8 cellular contexts compared by ENCODE assay signal in the genomic region with DNA sequence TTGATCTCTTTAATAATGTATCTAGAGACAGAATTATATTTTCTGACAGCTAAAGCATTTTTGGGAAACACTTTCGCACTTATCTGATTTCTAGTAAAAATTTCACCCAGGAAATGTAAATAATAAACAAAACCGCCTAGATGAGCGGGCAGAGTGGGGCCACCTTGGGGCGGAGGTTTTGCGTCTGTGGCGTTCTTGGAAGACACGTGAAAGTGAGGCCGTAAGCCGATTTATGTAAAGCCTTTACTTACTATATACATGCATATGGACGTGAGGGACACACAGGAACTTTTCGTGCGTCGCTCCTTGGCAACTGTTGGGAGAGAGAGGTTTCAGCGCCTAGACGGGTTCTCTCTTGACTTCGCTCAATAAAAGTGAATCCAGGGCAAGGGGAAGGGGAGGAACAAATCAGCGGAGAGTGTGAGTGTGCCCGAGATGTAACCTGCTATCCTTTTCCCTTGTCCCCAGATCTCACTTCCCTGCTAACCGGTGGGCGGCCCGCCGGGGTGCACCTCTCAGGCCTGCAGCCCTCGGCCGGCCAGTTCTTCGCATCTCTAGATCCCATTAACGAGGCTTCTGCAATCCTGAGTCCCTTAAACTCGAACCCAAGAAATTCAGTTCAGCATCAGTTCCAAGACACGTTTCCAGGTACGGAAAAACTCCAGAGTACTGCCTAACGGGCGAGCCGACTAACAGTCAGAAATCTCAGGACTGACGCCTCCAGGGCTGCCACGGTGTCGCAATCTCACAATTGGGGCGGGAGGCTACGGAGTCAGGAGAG. TPM values are rescaled to one million over a fixed set of nuclear protein-coding genes. Genes with fewer than 3 reads are reported as not detected.
DNase-seq lines count a peak whose midpoint lies in the region; ATAC-seq and TF ChIP-seq lines count a peak whose summit lies in the region.

No MANE protein-coding gene starts in this region.

- H3K4me1 ChIP-seq in colonic mucosa (peaks cover 3% of the 10 kb centered on the region), tibial artery (peaks cover 0 to 32% (median 20%) of the 10 kb centered on the region in 4 donors)

- no TSS peak for BruUV-seq in Calu3 (replicated peaks; lab: Mats Ljungman, UMichigan)

- H3K36me3 ChIP-seq in colonic mucosa (no peaks in the 10 kb centered on the region), tibial artery (peaks cover 35 to 38% (median 38%) of the 10 kb centered on the region in 3 donors)

- TF ChIP-seq CTCF in Calu3 (IDR thresholded peaks at IDR 0.05; ENCODE audit: unreplicated experiment) (no peak), colonic mucosa (IDR thresholded peaks at IDR 0.05) (no peak), tibial artery (IDR thresholded peaks at IDR 0.05) (no peak)

- intact Hi-C loops in Calu3 (cut with micrococcal nuclease; ENCODE audit: unreplicated experiment): no loop called here
- intact Hi-C loops in colonic mucosa (cut with DNase I): no loop called here
- intact Hi-C loops in tibial artery (cut with DNase I; ENCODE audit: low total_unique reads): no loop called here

- peak overlapping the region; percentile 83 for H3K4me3 Mint-ChIP-seq in Calu3 (ENCODE audit: low read depth, unreplicated experiment)

- ATAC-seq in GM21515 (IDR thresholded peaks at IDR 0.05; ENCODE audit: unreplicated experiment): no peak
- no peak for ATAC-seq in GM21381 (IDR thresholded peaks at IDR 0.05; ENCODE audit: unreplicated experiment)

- no peaks in the 10 kb centered on the region for H3K9me3 Mint-ChIP-seq in Calu3 (ENCODE audit: low read depth, unreplicated experiment)

- CTCF ChIA-PET in Calu3 (lab: Charles Lee): interaction anchor here (0.8 kb wide), 1 partner anchor 311 kb away, joined by 7 read pairs; no protein-coding TSS in a partner anchor

- peak overlapping the region; percentile 66 to 79 for H3K9ac ChIP-seq in colonic mucosa (ENCODE audit: low read depth in 2 of 2, low read length in 2 of 2)

- DNase-seq in Calu3: no peak
- peak; percentile 90 for DNase-seq in NCI-H82 (lab: John Stamatoyannopoulos, UW)
- DNase-seq in colonic mucosa: peak; percentile 70
- peak; percentile 58 for DNase-seq in medulla oblongata (ENCODE audit: extremely low spot score)
- DNase-seq in tibial artery: peak; percentile 79 to 80
- DNase-seq in inferior parietal cortex (ENCODE audit: extremely low spot score): no peak

- peaks cover 17% of the 10 kb centered on the region for H3K36me3 Mint-ChIP-seq in Calu3 (ENCODE audit: insufficient read depth, unreplicated experiment)

- H3K4me3 ChIP-seq in colonic mucosa: peak overlapping the region; percentile 54
- peak overlapping the region; percentile 68 to 88 for H3K4me3 ChIP-seq in tibial artery

- H3K27me3 ChIP-seq in colonic mucosa (peaks cover 58% of the 10 kb centered on the region), tibial artery (no peaks in the 10 kb centered on the region)

- no peak overlapping the region for H3K27ac Mint-ChIP-seq in Calu3 (ENCODE audit: unreplicated experiment)

- no peaks in the 10 kb centered on the region for H3K4me1 Mint-ChIP-seq in Calu3 (ENCODE audit: low read depth, unreplicated experiment)

- no peaks in the 10 kb centered on the region for H3K9me3 ChIP-seq in colonic mucosa
- no peaks in the 10 kb centered on the region for H3K9me3 ChIP-seq in tibial artery

- H3K27ac ChIP-seq in colonic mucosa: peak overlapping the region; percentile 90
- peak overlapping the region; percentile 95 to 96 for H3K27ac ChIP-seq in tibial artery

- H3K27me3 Mint-ChIP-seq in Calu3 (ENCODE audit: unreplicated experiment): peaks cover 47% of the 10 kb centered on the region

RNA-seq across cellular contexts. Expression of gene HLX, which starts 1.7 kb away (rescaled TPM):
- 0.09 and 0.32 TPM in 2 replicates for total RNA-seq in Calu3 (2022)
- total RNA-seq in colonic mucosa: 1 to 10 TPM; 1.7 to 6.2 TPM

Comparison
In these comparisons a context has a peak if more than half of its experiments do, and no peak if none do; other contexts are left out.
1. DNase-seq: peak in NCI-H82 (single experiment), colonic mucosa (single experiment), medulla oblongata (single experiment) and tibial artery (2 of 2); none in Calu3 (single experiment) and inferior parietal cortex (single experiment).